In the genomic region with DNA sequence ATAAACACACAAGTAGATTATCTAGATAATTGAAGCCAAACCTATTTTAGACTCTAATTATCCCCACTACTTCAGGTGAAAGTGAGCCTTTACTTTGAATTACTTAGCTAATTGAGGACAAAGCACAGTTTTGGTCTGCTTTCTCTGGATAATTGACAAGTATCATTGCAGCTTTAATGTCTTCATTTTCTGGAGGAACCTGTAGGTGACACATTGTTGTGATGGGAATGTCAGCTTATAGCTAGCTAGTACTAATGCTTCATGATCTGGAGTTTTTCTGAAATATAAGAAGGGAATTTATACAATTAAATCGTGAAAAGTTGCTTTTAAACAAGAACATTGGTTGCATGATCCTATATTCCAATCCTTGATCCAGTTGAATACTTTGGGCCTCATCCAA, we compare ENCODE assay signal across 18 cellular contexts.
"Had no signal": no experiment of that assay in that cellular context is flagged by ENCODE, and none has a peak within 500 bp of the region (broad histone marks: within the 10 kb centered on the region; RNA-seq: fewer than 3 reads in every experiment).

No MANE protein-coding gene starts in this region.

- H3K27me3 ChIP-seq: heart left ventricle, spleen, tibial nerve, upper lobe of right lung, vagina had no signal

- H3K9me3 ChIP-seq: heart left ventricle, spleen, upper lobe of right lung, vagina had no signal

- ATAC-seq: heart left ventricle; sciatic nerve; stimulated activated memory B cell treated with anti-CD40 and anti-IgM and Interleukin-4, amounts not matched to agents 10 μg/mL and 1 μg/mL and 100 μg/mL, for 72 hours; upper lobe of right lung had no signal

- DNase-seq: effector CD4-positive, alpha-beta T cell; endodermal cell; heart left ventricle; hippocampal formation; kidney glomerular epithelial cell; mesendoderm; naive B cell; posterior cingulate gyrus; spleen; stimulated activated CD4-positive, alpha-beta T cell treated with anti-CD3 and anti-CD28 coated beads, Interleukin-15, amount 100 ng/mL, for 24 hours; stimulated activated CD4-positive, alpha-beta T cell treated with anti-CD3 and anti-CD28 coated beads, Interleukin-1b, Interleukin-23, amount 100 ng/mL, for 48 hours; stimulated activated CD4-positive, alpha-beta T cell treated with anti-CD3 and anti-CD28 coated beads, Interleukin-4, amount 100 ng/mL, for 24 hours; upper lobe of right lung had no signal

- H3K4me1 ChIP-seq: spleen, tibial nerve, vagina had no signal

- FAIRE-seq: frontal cortex had no signal

- H3K4me3 ChIP-seq: heart left ventricle, spleen, tibial nerve, upper lobe of right lung, vagina had no signal

- H3K36me3 ChIP-seq: heart left ventricle, spleen, tibial nerve, upper lobe of right lung, vagina had no signal

- H3K27ac ChIP-seq: heart left ventricle, spleen, tibial nerve, upper lobe of right lung, vagina had no signal
